ENCODE assay signal across 9 cellular contexts in genomic region chr2:113156278-113157107, GRCh38. TPM values are rescaled to one million over a fixed set of nuclear protein-coding genes. Genes with fewer than 3 reads are reported as not detected.
DNase-seq lines count a peak whose midpoint lies in the region; ATAC-seq and TF ChIP-seq lines count a peak whose summit lies in the region.
"Had no signal": no experiment of that assay in that cellular context is flagged by ENCODE, and none has a peak within 500 bp of the region (broad histone marks: within the 10 kb centered on the region; RNA-seq: fewer than 3 reads in every experiment).

No MANE protein-coding gene starts in this region.

- H3K4me1 ChIP-seq in CD4-positive, alpha-beta memory T cell (ENCODE audit: insufficient read depth, low read length) = peaks cover 27% of the 10 kb centered on the region
- H3K4me1 ChIP-seq in HUES64 (ENCODE audit: insufficient read depth, low read length) (peaks cover 9% of the 10 kb centered on the region), mucosa of descending colon (ENCODE audit: low read depth) (peaks cover 18% of the 10 kb centered on the region)

- no peaks in the 10 kb centered on the region for H3K27me3 Mint-ChIP-seq in CD4-positive, alpha-beta memory T cell

- ATAC-seq in mucosa of descending colon (no peak), HG03442 (IDR thresholded peaks at IDR 0.05; ENCODE audit: unreplicated experiment) (no peak)

- H3K9ac ChIP-seq in HUES64 (ENCODE audit: low read depth, low read length) = peak overlapping the region; percentile 36; the same call in 1 of the 2 replicates

- H3K27me3 ChIP-seq in CD4-positive, alpha-beta memory T cell (ENCODE audit: insufficient read depth, low read length) = no peaks in the 10 kb centered on the region
- H3K27me3 ChIP-seq in HUES64 (ENCODE audit: insufficient read depth, low read length) = peaks cover 39% of the 10 kb centered on the region
- H3K27me3 ChIP-seq: foreskin keratinocyte had no signal

- intact Hi-C loops in CD4-positive, alpha-beta memory T cell (cut with micrococcal nuclease) = loop anchor here (1.0 kb wide), 4 partner anchors 13 to 43 kb away; partner anchors contain the start of gene PSD4
- intact Hi-C loops in mucosa of descending colon (cut with DNase I, micrococcal nuclease) = no loop called here

- no peaks in the 10 kb centered on the region for H3K36me3 ChIP-seq in CD4-positive, alpha-beta memory T cell (ENCODE audit: insufficient read depth, low read length)
- H3K36me3 ChIP-seq in HUES64 (ENCODE audit: insufficient read depth, low read length) (no peaks in the 10 kb centered on the region), mucosa of descending colon (ENCODE audit: low read depth) (no peaks in the 10 kb centered on the region)

- H3K4me3 ChIP-seq in CD4-positive, alpha-beta memory T cell (ENCODE audit: low read length in 2 of 2) = peak overlapping the region in 1 of 2 donors; percentile 50
- H3K4me3 ChIP-seq in HUES64 (ENCODE audit: low read length) (peak overlapping the region; percentile 78), astrocyte of the cerebellum (ENCODE audit: low read depth, low read length) (peak overlapping the region; percentile 49), mucosa of descending colon (peak overlapping the region; percentile 44)

- no peaks in the 10 kb centered on the region for H3K9me3 Mint-ChIP-seq in CD4-positive, alpha-beta memory T cell

- in situ Hi-C loops in astrocyte of the cerebellum (cut with HindIII; ENCODE audit: low sequenced_read_pairs) = loop anchor here (5.0 kb wide), 1 partner anchor 76 kb away; no protein-coding TSS in a partner anchor

- peaks cover 0 to 5% of the 10 kb centered on the region in 2 donors for H3K36me3 Mint-ChIP-seq in CD4-positive, alpha-beta memory T cell

- POLR2A ChIA-PET in CD4-positive, alpha-beta memory T cell (lab: Charles Lee; ENCODE audit: partially characterized antibody) = interaction anchor here (1.0 to 7.0 kb wide), 7 partner anchors 8 to 45 kb away, joined by 3 to 209 read pairs (median 9); partner anchors contain the start of gene PSD4

- TF ChIP-seq CTCF in astrocyte of the cerebellum (IDR thresholded peaks at IDR 0.05; ENCODE audit: low read depth, low read length, missing control alignments) = no peak
- no peak for TF ChIP-seq CTCF in mucosa of descending colon (IDR thresholded peaks at IDR 0.05)

- H3K4me1 Mint-ChIP-seq in CD4-positive, alpha-beta memory T cell = peaks cover 12 to 27% (median 22%) of the 10 kb centered on the region in 4 donors

- H3K9me3 ChIP-seq in CD4-positive, alpha-beta memory T cell (ENCODE audit: control insufficient read depth in 1 of 2, low read length in 2 of 2) = no peaks in the 10 kb centered on the region
- no peaks in the 10 kb centered on the region for H3K9me3 ChIP-seq in HUES64 (ENCODE audit: insufficient read depth, low read depth, low read length)
- no peaks in the 10 kb centered on the region for H3K9me3 ChIP-seq in mucosa of descending colon

- peak overlapping the region; percentile 37 to 88 (median 66) for H3K27ac Mint-ChIP-seq in CD4-positive, alpha-beta memory T cell

- H3K27ac ChIP-seq in CD4-positive, alpha-beta memory T cell (ENCODE audit: low read depth, low read length) = no peak overlapping the region
- no peak overlapping the region for H3K27ac ChIP-seq in HUES64 (ENCODE audit: low read depth, low read length)

- peak in 1 of 5 donors; percentile 27 for DNase-seq in CD4-positive, alpha-beta memory T cell
- DNase-seq in astrocyte of the cerebellum (ENCODE audit: low read depth) = no peak
- DNase-seq in mucosa of descending colon = peak in 1 of 3 donors; percentile 12
- no peak for DNase-seq in NOMO-1 treated with DMSO at 0.1 percent for 48 hours (lab: John Stamatoyannopoulos, UW; ENCODE audit: unreplicated experiment)
- DNase-seq in foreskin melanocyte = no peak
- no peak for DNase-seq in HPDE6-E6E7 (ENCODE audit: extremely low spot score)

- H3K4me3 Mint-ChIP-seq in CD4-positive, alpha-beta memory T cell = peak overlapping the region; percentile 75 to 87 (median 85)

- CTCF ChIA-PET in CD4-positive, alpha-beta memory T cell (lab: Charles Lee; ENCODE audit: partially characterized antibody) = interaction anchor here (0.8 to 5.0 kb wide), 12 partner anchors 10 to 93 kb away, joined by 3 to 94 read pairs (median 6); partner anchors contain the start of gene PSD4

- 63% methylated on average over 9 of the region's 9 CpGs for WGBS in HUES64

RNA-seq across cellular contexts. Expression of gene PSD4, which starts 17.3 kb away (rescaled TPM):
- total RNA-seq in CD4-positive, alpha-beta memory T cell = 100 to 1,000 TPM in 1 of 2 experiments, 10 to 100 TPM in 1; 100.0 to 101 TPM
- polyA plus RNA-seq in CD4-positive, alpha-beta memory T cell = 10 to 100 TPM; 11.9 to 32.8 TPM
- polyA plus RNA-seq in HUES64 (2013, experiment 1 of 2) = 0.90 TPM
- polyA plus RNA-seq in HUES64 (2013, experiment 2 of 2) = 1.3 TPM
- 10 to 100 TPM; 40.8 to 91.3 (median 64.4) TPM for total RNA-seq in mucosa of descending colon

RNA-seq across cellular contexts. Expression of gene IL1RN, which starts 29.1 kb away (rescaled TPM):
- 1 to 10 TPM; 2.4 TPM for total RNA-seq in CD4-positive, alpha-beta memory T cell
- not detected for polyA plus RNA-seq in CD4-positive, alpha-beta memory T cell
- not detected for polyA plus RNA-seq in HUES64 (2013, experiment 1 of 2)
- not detected for polyA plus RNA-seq in HUES64 (2013, experiment 2 of 2)
- total RNA-seq in mucosa of descending colon = 10 to 100 TPM in 1 of 3 donors, under 1 TPM in 2; 0.17 to 11.9 (median 0.76) TPM
